8 cellular contexts compared by ENCODE assay signal in genomic region chr2:69581774-69582581, GRCh38.
DNase-seq lines count a peak whose midpoint lies in the region; ATAC-seq and TF ChIP-seq lines count a peak whose summit lies in the region.

No MANE protein-coding gene starts in this region.

- peak overlapping the region; percentile 10 for H3K27ac ChIP-seq in angular gyrus (ENCODE audit: low read depth, low read length)
- no peak overlapping the region for H3K27ac ChIP-seq in mesendoderm (ENCODE audit: low read depth, low read length)
- no peak overlapping the region for H3K27ac ChIP-seq in testis

- H3K79me2 ChIP-seq in mesendoderm (ENCODE audit: control insufficient read depth, insufficient read depth, low read length) = peaks cover 3% of the 10 kb centered on the region

- no peak overlapping the region for H3K23ac ChIP-seq in mesendoderm (ENCODE audit: low read length)

- no peak for TF ChIP-seq POLR2A in testis (IDR thresholded peaks at IDR 0.05)

- H3K4ac ChIP-seq in mesendoderm (ENCODE audit: low read depth, low read length) = no peak overlapping the region

- H3K9me3 ChIP-seq in testis = no peaks in the 10 kb centered on the region

- H3K4me3 ChIP-seq in mesendoderm (ENCODE audit: low read length) (no peak overlapping the region), testis (no peak overlapping the region)

- TF ChIP-seq CTCF in testis (IDR thresholded peaks at IDR 0.05) = no peak

- no peak overlapping the region for H3K9ac ChIP-seq in mesendoderm (ENCODE audit: low read length)

- H3K4me2 ChIP-seq in mesendoderm (ENCODE audit: low read length) = no peak overlapping the region

- peak overlapping the region; percentile 20 for H3K18ac ChIP-seq in mesendoderm (ENCODE audit: low read length)

- H3K27me3 ChIP-seq in mesendoderm (ENCODE audit: insufficient read depth, low read length, poor library complexity) = no peaks in the 10 kb centered on the region
- no peaks in the 10 kb centered on the region for H3K27me3 ChIP-seq in testis

- H3K56ac ChIP-seq in mesendoderm (ENCODE audit: low read length) = peak overlapping the region; percentile 20

- DNase-seq in Daoy (ENCODE audit: low read depth) (peak; percentile 83), LHCN-M2 (ENCODE audit: low read depth) (peak; percentile 54), mesendoderm (peak; percentile 68), testis (no peak)
- DNase-seq in stimulated activated CD4-positive, alpha-beta T cell treated with anti-CD3 and anti-CD28 coated beads, Interleukin-1b, Interleukin-23, amount 100 ng/mL, for 48 hours = no peak

- ATAC-seq in HG03342 (IDR thresholded peaks at IDR 0.05; ENCODE audit: unreplicated experiment) (no peak), HG03139 (IDR thresholded peaks at IDR 0.05; ENCODE audit: unreplicated experiment) (no peak)

- H3K36me3 ChIP-seq in mesendoderm (ENCODE audit: control insufficient read depth, insufficient read depth, low read length) (no peaks in the 10 kb centered on the region), testis (ENCODE audit: low read depth, missing control alignments) (no peaks in the 10 kb centered on the region)

- no peak overlapping the region for H4K8ac ChIP-seq in mesendoderm (ENCODE audit: low read depth, low read length)

- H2BK120ac ChIP-seq in mesendoderm (ENCODE audit: low read depth, low read length) = no peak overlapping the region

- no peak overlapping the region for H2BK15ac ChIP-seq in mesendoderm (replicated peaks; ENCODE audit: low read depth)

- H3K79me1 ChIP-seq in mesendoderm (ENCODE audit: low read length) = peaks cover 7% of the 10 kb centered on the region

- H3K4me1 ChIP-seq in mesendoderm (ENCODE audit: control insufficient read depth, low read depth, low read length) = peaks cover 7% of the 10 kb centered on the region
- H3K4me1 ChIP-seq in testis = peaks cover 7% of the 10 kb centered on the region

- no CpG with 5 or more reads among the region's 14 CpGs for WGBS in mesendoderm (ENCODE audit: extremely low coverage, insufficient coverage, low lambda C conversion rate)
- 89 to 92% methylated on average over 14 of the region's 14 CpGs for WGBS in testis, 2 donors

- no peak overlapping the region for H2AK5ac ChIP-seq in mesendoderm (ENCODE audit: low read length)

- no peak overlapping the region for H2BK5ac ChIP-seq in mesendoderm (ENCODE audit: low read length)

- intact Hi-C loops in testis (cut with DNase I; ENCODE audit: low total_unique reads) = no loop called here

- H4K5ac ChIP-seq in mesendoderm (ENCODE audit: low read length) = no peak overlapping the region

Comparison
In these comparisons a context has a peak if more than half of its experiments do, and no peak if none do; other contexts are left out.
1. DNase-seq: peak in Daoy (single experiment), LHCN-M2 (single experiment) and mesendoderm (single experiment); none in testis (single experiment) and stimulated activated CD4-positive, alpha-beta T cell treated with anti-CD3 and anti-CD28 coated beads, Interleukin-1b, Interleukin-23, amount 100 ng/mL, for 48 hours (single experiment).